In genomic region chr6:11275598-11275997, GRCh38 we compare ENCODE assay signal across 1 cellular context.
A peak's percentile ranks its signal among the peaks of the same experiment; 100 is the strongest.
TF ChIP-seq lines count a peak whose summit lies in the region.

No MANE protein-coding gene starts in this region.

TF ChIP-seq in GM12878, 131 proteins besides CTCF, POLR2A, EP300 and RAD21 (continued from another document):
- TF ChIP-seq RCOR1 (conservative IDR thresholded peaks at IDR 0.05; ENCODE audit: low read depth, low read length) (no peak), ATF7 (IDR thresholded peaks at IDR 0.05; ENCODE audit: low read depth) (peak; percentile 78; the same call in 1 of the 2 replicates), ESRRA (IDR thresholded peaks at IDR 0.05; ENCODE audit: low read length) (no peak), SUPT20H (IDR thresholded peaks at IDR 0.05; ENCODE audit: borderline replicate concordance, control insufficient read depth, low read depth, low read length) (no peak), CREB1 (IDR thresholded peaks at IDR 0.05; ENCODE audit: low read depth) (peak; percentile 29; the same call in 1 of the 2 replicates), NR2C2 (IDR thresholded peaks at IDR 0.05; ENCODE audit: borderline replicate concordance, control insufficient read depth, insufficient read length, low read depth) (no peak), MAX (IDR thresholded peaks at IDR 0.05; ENCODE audit: low read depth, low read length) (0 out of 2 replicates have a peak, but pooled peaks have one; percentile 10), SP1 (IDR thresholded peaks at IDR 0.05; ENCODE audit: low read depth, low read length) (peak; percentile 23), POLR2AphosphoS5 (IDR thresholded peaks at IDR 0.05; ENCODE audit: low read length) (0 out of 2 replicates have a peak, but pooled peaks have one; percentile 27), IRF4 (IDR thresholded peaks at IDR 0.05; ENCODE audit: low read depth, low read length) (peak; percentile 54; the same call in 1 of the 2 replicates), PBX3 (IDR thresholded peaks at IDR 0.05; ENCODE audit: insufficient replicate concordance, low read depth, low read length) (peak; percentile 64), NBN (IDR thresholded peaks at IDR 0.05) (peak; percentile 66; the same call in 1 of the 2 replicates), CHD1 (IDR thresholded peaks at IDR 0.05; ENCODE audit: low read depth, low read length) (no peak), JUND (IDR thresholded peaks at IDR 0.05; ENCODE audit: low read depth, low read length) (peak; percentile 43; the same call in 1 of the 2 replicates), SMAD1 (IDR thresholded peaks at IDR 0.05; ENCODE audit: low read depth, partially characterized antibody) (peak; percentile 44), CBX5 (IDR thresholded peaks at IDR 0.05; ENCODE audit: low read depth) (peak; percentile 58; the same call in 1 of the 2 replicates), IKZF1 (conservative IDR thresholded peaks at IDR 0.05) (peak; percentile 92), ZBTB11 (CRISPR knock-in tag; IDR thresholded peaks at IDR 0.05) (no peak), TCF3 (IDR thresholded peaks at IDR 0.05; ENCODE audit: borderline replicate concordance, insufficient read depth, low read depth, low read length) (0 out of 2 replicates have a peak, but pooled peaks have one; percentile 14), ZNF687 (IDR thresholded peaks at IDR 0.05) (peak; percentile 91), MLLT1 (IDR thresholded peaks at IDR 0.05) (0 out of 2 replicates have a peak, but pooled peaks have one; percentile 58), BHLHE40 (IDR thresholded peaks at IDR 0.05; ENCODE audit: borderline replicate concordance in 1 of 2, low read depth in 2 of 2, low read length in 1 of 2) (peak; percentile 68 to 78), RUNX3 (IDR thresholded peaks at IDR 0.05; ENCODE audit: low read length) (peak; percentile 75), MTA2 (IDR thresholded peaks at IDR 0.05; ENCODE audit: low read depth) (peak; percentile 87), JUNB (IDR thresholded peaks at IDR 0.05) (peak; percentile 72), CHD2 (IDR thresholded peaks at IDR 0.05; ENCODE audit: borderline replicate concordance, low read depth, low read length) (peak; percentile 53; the same call in 1 of the 2 replicates), FOXK2 (IDR thresholded peaks at IDR 0.05) (peak; percentile 50; the same call in 1 of the 2 replicates), ZNF24 (IDR thresholded peaks at IDR 0.05) (peak; percentile 78), GABPA (IDR thresholded peaks at IDR 0.05; ENCODE audit: low read depth) (0 out of 2 replicates have a peak, but pooled peaks have one; percentile 18), KLF5 (IDR thresholded peaks at IDR 0.05; ENCODE audit: partially characterized antibody) (no peak), MXI1 (IDR thresholded peaks at IDR 0.05; ENCODE audit: low read depth, low read length) (peak; percentile 75; the same call in 1 of the 2 replicates), IKZF2 (IDR thresholded peaks at IDR 0.05) (peak; percentile 93 to 94; a peak in 3 of 4 replicates), NFIC (IDR thresholded peaks at IDR 0.05; ENCODE audit: low read depth, low read length) (peak; percentile 81), TBL1XR1 (IDR thresholded peaks at IDR 0.05; ENCODE audit: low read depth, low read length) (peak; percentile 36; the same call in 1 of the 2 replicates), FOXM1 (IDR thresholded peaks at IDR 0.05; ENCODE audit: low read depth, low read length) (peak; percentile 63; the same call in 1 of the 2 replicates), ZNF592 (IDR thresholded peaks at IDR 0.05) (peak; percentile 14; the same call in 1 of the 2 replicates), STAT1 (conservative IDR thresholded peaks at IDR 0.05) (no peak), RELB (IDR thresholded peaks at IDR 0.05; ENCODE audit: low read depth) (peak; percentile 90), RELA (IDR thresholded peaks at IDR 0.05; ENCODE audit: borderline replicate concordance, partially characterized antibody) (peak; percentile 29), ATF2 (IDR thresholded peaks at IDR 0.05; ENCODE audit: low read length) (peak; percentile 78), EED (IDR thresholded peaks at IDR 0.05; ENCODE audit: low read depth) (peak; percentile 76), SPI1 (IDR thresholded peaks at IDR 0.05; ENCODE audit: borderline replicate concordance, insufficient read depth, low read depth, low read length) (peak; percentile 52; the same call in 1 of the 2 replicates), POLR2AphosphoS2 (IDR thresholded peaks at IDR 0.05; ENCODE audit: low read depth, low read length) (no peak), GATAD2B (conservative IDR thresholded peaks at IDR 0.05; ENCODE audit: low read depth) (peak; percentile 51; the same call in 1 of the 2 replicates), DPF2 (IDR thresholded peaks at IDR 0.05) (peak; percentile 78)
